9 cellular contexts compared by ENCODE assay signal in the genomic region with DNA sequence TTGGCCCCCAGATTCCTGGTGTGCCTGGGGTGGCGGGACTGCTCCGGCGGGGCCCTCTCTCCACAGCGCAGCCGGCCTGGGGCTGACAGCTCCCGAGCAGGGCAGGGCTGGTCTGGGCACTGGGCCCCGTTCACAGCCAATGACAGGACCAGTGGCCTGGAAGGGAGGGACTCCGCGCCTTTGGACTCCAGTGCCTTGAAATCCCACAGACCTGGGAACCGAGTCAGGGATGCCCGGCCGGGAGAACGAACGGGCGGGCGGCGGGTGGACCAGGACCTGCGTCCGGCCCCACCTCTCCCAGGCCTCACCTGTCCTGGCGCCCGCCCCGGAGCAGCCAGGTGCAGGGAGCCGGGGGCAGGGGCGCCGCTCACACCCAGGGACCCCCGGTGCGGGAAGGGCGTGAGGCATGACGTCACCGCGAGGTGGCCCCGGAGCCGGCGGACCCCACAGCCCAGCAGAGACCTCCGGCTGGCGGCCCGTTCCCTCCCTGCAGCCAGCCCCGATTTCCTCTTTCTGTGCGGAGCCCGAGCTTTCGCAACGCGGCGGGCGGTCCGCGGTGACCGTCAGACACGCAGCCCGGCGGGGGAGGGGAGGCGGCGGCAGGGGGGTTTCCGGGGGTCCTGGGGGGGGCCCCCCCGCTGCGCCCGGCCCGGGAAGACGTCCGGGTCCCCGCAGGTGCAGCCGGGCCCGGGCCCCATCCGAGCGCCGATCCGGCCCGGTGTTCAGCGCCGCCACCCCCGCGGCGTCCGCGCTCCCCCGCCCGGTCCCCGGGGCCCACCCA. TPM values are rescaled to one million over a fixed set of nuclear protein-coding genes. Genes with fewer than 3 reads are reported as not detected.
DNase-seq lines count a peak whose midpoint lies in the region; ATAC-seq and TF ChIP-seq lines count a peak whose summit lies in the region.
"Had no signal": no experiment of that assay in that cellular context is flagged by ENCODE, and none has a peak within 500 bp of the region (broad histone marks: within the 10 kb centered on the region; RNA-seq: fewer than 3 reads in every experiment).

No MANE protein-coding gene starts in this region.

- peaks cover 0 to 33% (median 8%) of the 10 kb centered on the region in 9 donors for H3K27me3 ChIP-seq in heart left ventricle

- H3K4me1 Mint-ChIP-seq in T-helper 1 cell treated with Interleukin-12 subunit alpha and Interleukin-12 subunit beta and Interleukin-4 antibody, amounts not matched to agents 30 μg/mL and 1 μg/mL, for 36 hours (ENCODE audit: low read depth) = peaks cover 6% of the 10 kb centered on the region
- H3K4me1 Mint-ChIP-seq in activated T-helper 1 cell treated with anti-CD3 and anti-CD28 coated beads, Interleukin-12 subunit alpha, Interleukin-12 subunit beta, Interleukin-2, Interleukin-4 antibody, amounts not matched to agents 30 ng/mL and 10 ng/mL and 1 ng/mL, durations not matched to agents 14 hours and 24 hours and 36 hours (ENCODE audit: low read depth) = no peaks in the 10 kb centered on the region

- TF ChIP-seq CTCF in heart left ventricle (IDR thresholded peaks at IDR 0.05) = no peak
- TF ChIP-seq CTCF in omental fat pad (IDR thresholded peaks at IDR 0.05) = no peak

- H3K4me3 ChIP-seq in heart left ventricle = peak overlapping the region; percentile 34 to 73 (median 57)

- WGBS in heart left ventricle, 4 donors = 2 to 3% (median 2%) methylated on average over 17 to 78 of the region's 78 CpGs

- peaks cover 0 to 44% (median 9%) of the 10 kb centered on the region in 12 donors for H3K4me1 ChIP-seq in heart left ventricle

- peak overlapping the region; percentile 44 for H3K4me3 Mint-ChIP-seq in T-helper 1 cell treated with Interleukin-12 subunit alpha and Interleukin-12 subunit beta and Interleukin-4 antibody, amounts not matched to agents 30 μg/mL and 1 μg/mL, for 36 hours
- H3K4me3 Mint-ChIP-seq in activated T-helper 1 cell treated with anti-CD3 and anti-CD28 coated beads, Interleukin-12 subunit alpha, Interleukin-12 subunit beta, Interleukin-2, Interleukin-4 antibody, amounts not matched to agents 30 ng/mL and 10 ng/mL and 1 ng/mL, durations not matched to agents 14 hours and 24 hours and 36 hours = peak overlapping the region; percentile 56

- peaks cover 12% of the 10 kb centered on the region for H3K27me3 Mint-ChIP-seq in T-helper 1 cell treated with Interleukin-12 subunit alpha and Interleukin-12 subunit beta and Interleukin-4 antibody, amounts not matched to agents 30 μg/mL and 1 μg/mL, for 36 hours (ENCODE audit: low read depth)
- peaks cover 7% of the 10 kb centered on the region for H3K27me3 Mint-ChIP-seq in activated T-helper 1 cell treated with anti-CD3 and anti-CD28 coated beads, Interleukin-12 subunit alpha, Interleukin-12 subunit beta, Interleukin-2, Interleukin-4 antibody, amounts not matched to agents 30 ng/mL and 10 ng/mL and 1 ng/mL, durations not matched to agents 14 hours and 24 hours and 36 hours (ENCODE audit: insufficient read depth)

- ATAC-seq in HG03280 (IDR thresholded peaks at IDR 0.05; ENCODE audit: unreplicated experiment) (peak; percentile 13), heart left ventricle (peak; percentile 66 to 85 (median 82)), omental fat pad (ENCODE audit: low FRiP score) (peak; percentile 37), GM18873 (IDR thresholded peaks at IDR 0.05; ENCODE audit: low FRiP score, unreplicated experiment) (no peak)

- H3K36me3 Mint-ChIP-seq in T-helper 1 cell treated with Interleukin-12 subunit alpha and Interleukin-12 subunit beta and Interleukin-4 antibody, amounts not matched to agents 30 μg/mL and 1 μg/mL, for 36 hours (ENCODE audit: low read depth) = no peaks in the 10 kb centered on the region
- H3K36me3 Mint-ChIP-seq in activated T-helper 1 cell treated with anti-CD3 and anti-CD28 coated beads, Interleukin-12 subunit alpha, Interleukin-12 subunit beta, Interleukin-2, Interleukin-4 antibody, amounts not matched to agents 30 ng/mL and 10 ng/mL and 1 ng/mL, durations not matched to agents 14 hours and 24 hours and 36 hours (ENCODE audit: low read depth) = peaks cover 6% of the 10 kb centered on the region
- H3K36me3 Mint-ChIP-seq: activated naive CD4-positive, alpha-beta T cell treated with anti-CD3 and anti-CD28 coated beads, Interleukin-2, amount 50 U/mL, for 24 hours had no signal

- no peaks in the 10 kb centered on the region for H3K9me3 ChIP-seq in heart left ventricle

- H3K27ac ChIP-seq in heart left ventricle = peak overlapping the region in 6 of 12 donors; percentile 14 to 79 (median 42)

- H3K36me3 ChIP-seq in heart left ventricle = peaks cover 0 to 4% (median 0%) of the 10 kb centered on the region in 9 donors

- no peaks in the 10 kb centered on the region for H3K9me3 Mint-ChIP-seq in T-helper 1 cell treated with Interleukin-12 subunit alpha and Interleukin-12 subunit beta and Interleukin-4 antibody, amounts not matched to agents 30 μg/mL and 1 μg/mL, for 36 hours
- no peaks in the 10 kb centered on the region for H3K9me3 Mint-ChIP-seq in activated T-helper 1 cell treated with anti-CD3 and anti-CD28 coated beads, Interleukin-12 subunit alpha, Interleukin-12 subunit beta, Interleukin-2, Interleukin-4 antibody, amounts not matched to agents 30 ng/mL and 10 ng/mL and 1 ng/mL, durations not matched to agents 14 hours and 24 hours and 36 hours
- H3K9me3 Mint-ChIP-seq: activated naive CD4-positive, alpha-beta T cell treated with anti-CD3 and anti-CD28 coated beads, Interleukin-2, amount 50 U/mL, for 24 hours had no signal

- no peak for TF ChIP-seq POLR2A in heart left ventricle (IDR thresholded peaks at IDR 0.05)

- H3K27ac Mint-ChIP-seq in T-helper 1 cell treated with Interleukin-12 subunit alpha and Interleukin-12 subunit beta and Interleukin-4 antibody, amounts not matched to agents 30 μg/mL and 1 μg/mL, for 36 hours = no peak overlapping the region
- H3K27ac Mint-ChIP-seq in activated T-helper 1 cell treated with anti-CD3 and anti-CD28 coated beads, Interleukin-12 subunit alpha, Interleukin-12 subunit beta, Interleukin-2, Interleukin-4 antibody, amounts not matched to agents 30 ng/mL and 10 ng/mL and 1 ng/mL, durations not matched to agents 14 hours and 24 hours and 36 hours = no peak overlapping the region
- H3K27ac Mint-ChIP-seq: activated naive CD4-positive, alpha-beta T cell treated with anti-CD3 and anti-CD28 coated beads, Interleukin-2, amount 50 U/mL, for 24 hours had no signal

- intact Hi-C loops in activated T-helper 1 cell treated with anti-CD3 and anti-CD28 coated beads, Interleukin-12 subunit alpha, Interleukin-12 subunit beta, Interleukin-2, Interleukin-4 antibody, amounts not matched to agents 30 ng/mL and 10 ng/mL and 1 ng/mL, durations not matched to agents 14 hours and 24 hours and 36 hours (cut with micrococcal nuclease) = loop anchor here (1.0 to 10.0 kb wide), 4 partner anchors 21 to 169 kb away; partner anchors contain the start of gene COX19
- intact Hi-C loops in heart left ventricle (cut with DNase I) = loop anchor here in 3 of 10 donors (2.0 to 10.0 kb wide), 4 partner anchors 45 to 171 kb away; no protein-coding TSS in a partner anchor

- no peak for DNase-seq in T-helper 1 cell
- no peak for DNase-seq in activated T-helper 1 cell treated with anti-CD3 and anti-CD28 coated beads, Interleukin-12 subunit alpha, Interleukin-12 subunit beta, Interleukin-2, Interleukin-4 antibody, amounts not matched to agents 30 ng/mL and 10 ng/mL and 1 ng/mL, durations not matched to agents 14 hours and 24 hours and 36 hours (ENCODE audit: low spot score)
- DNase-seq in heart left ventricle = peak in 4 of 5 donors; percentile 50 to 84 (median 70)
- no peak for DNase-seq in omental fat pad (ENCODE audit: low spot score)
- DNase-seq in effector CD8-positive, alpha-beta T cell (lab: John Stamatoyannopoulos, UW) = no peak

RNA-seq across cellular contexts. Expression of gene ADAP1, which starts 0.7 kb away (rescaled TPM):
- total RNA-seq in activated T-helper 1 cell treated with anti-CD3 and anti-CD28 coated beads, Interleukin-12 subunit alpha, Interleukin-12 subunit beta, Interleukin-2, Interleukin-4 antibody, amounts not matched to agents 30 ng/mL and 10 ng/mL and 1 ng/mL, durations not matched to agents 14 hours and 24 hours and 36 hours = 80.9 and 87.7 TPM in 2 replicates
- total RNA-seq in heart left ventricle (10 to 100 TPM in 6 of 9 donors, 1 to 10 TPM in 3; 7.0 to 16.5 (median 12.0) TPM), omental fat pad (10 to 100 TPM in 3 of 4 donors, 1 to 10 TPM in 1; 6.7 to 21.7 (median 14.4) TPM)
- polyA plus RNA-seq in heart left ventricle = 10 to 100 TPM in 1 of 2 donors, 1 to 10 TPM in 1; 3.1 to 14.0 TPM

RNA-seq across cellular contexts. Expression of gene COX19, which starts 21.6 kb away (rescaled TPM):
- total RNA-seq in activated T-helper 1 cell treated with anti-CD3 and anti-CD28 coated beads, Interleukin-12 subunit alpha, Interleukin-12 subunit beta, Interleukin-2, Interleukin-4 antibody, amounts not matched to agents 30 ng/mL and 10 ng/mL and 1 ng/mL, durations not matched to agents 14 hours and 24 hours and 36 hours = 14.3 and 18.6 TPM in 2 replicates
- total RNA-seq in heart left ventricle = 1 to 10 TPM; 3.1 to 7.8 (median 6.5) TPM
- 1 to 10 TPM; 5.7 to 6.6 TPM for polyA plus RNA-seq in heart left ventricle
- 10 to 100 TPM in 2 of 4 donors, 1 to 10 TPM in 2; 8.1 to 16.9 (median 10.0) TPM for total RNA-seq in omental fat pad

RNA-seq across cellular contexts. Expression of gene CYP2W1, which starts 29.2 kb away (rescaled TPM):
- not detected in 2 replicates for total RNA-seq in activated T-helper 1 cell treated with anti-CD3 and anti-CD28 coated beads, Interleukin-12 subunit alpha, Interleukin-12 subunit beta, Interleukin-2, Interleukin-4 antibody, amounts not matched to agents 30 ng/mL and 10 ng/mL and 1 ng/mL, durations not matched to agents 14 hours and 24 hours and 36 hours
- total RNA-seq in heart left ventricle (not detected), omental fat pad (not detected)
- polyA plus RNA-seq in heart left ventricle = not detected

Comparison
In these comparisons a context has a peak if more than half of its experiments do, and no peak if none do; other contexts are left out.
1. DNase-seq: peak in heart left ventricle (4 of 5); none in T-helper 1 cell (0 of 5), activated T-helper 1 cell treated with anti-CD3 and anti-CD28 coated beads, Interleukin-12 subunit alpha, Interleukin-12 subunit beta, Interleukin-2, Interleukin-4 antibody, amounts not matched to agents 30 ng/mL and 10 ng/mL and 1 ng/mL, durations not matched to agents 14 hours and 24 hours and 36 hours (single experiment), omental fat pad (single experiment) and effector CD8-positive, alpha-beta T cell (single experiment).